7 cellular contexts compared by ENCODE assay signal in the genomic region with DNA sequence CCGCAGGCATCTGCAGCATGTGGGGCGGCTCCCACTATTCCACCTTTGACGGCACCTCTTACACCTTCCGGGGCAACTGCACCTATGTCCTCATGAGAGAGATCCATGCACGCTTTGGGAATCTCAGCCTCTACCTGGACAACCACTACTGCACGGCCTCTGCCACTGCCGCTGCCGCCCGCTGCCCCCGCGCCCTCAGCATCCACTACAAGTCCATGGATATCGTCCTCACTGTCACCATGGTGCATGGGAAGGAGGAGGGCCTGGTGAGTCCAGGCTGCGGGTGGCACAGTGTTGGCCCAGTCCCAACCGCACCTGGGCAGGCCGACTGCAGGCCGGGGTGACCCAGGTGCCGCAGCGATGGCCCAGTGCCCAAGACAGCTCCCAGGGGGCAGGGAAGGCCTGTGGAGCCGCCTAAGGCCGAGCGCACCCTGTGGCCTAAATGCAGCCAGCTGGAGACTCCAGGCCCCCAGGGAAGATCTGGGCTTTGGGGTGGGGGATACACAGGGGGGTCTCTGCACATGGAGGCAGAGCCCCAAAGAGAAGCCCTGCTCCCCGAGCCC. TPM values are rescaled to one million over a fixed set of nuclear protein-coding genes. Genes with fewer than 3 reads are reported as not detected.
"Had no signal": no experiment of that assay in that cellular context is flagged by ENCODE, and none has a peak within 500 bp of the region (broad histone marks: within the 10 kb centered on the region; RNA-seq: fewer than 3 reads in every experiment).

No MANE protein-coding gene starts in this region.

- H3K4me3 Mint-ChIP-seq: H9 had no signal

- H3K27ac ChIP-seq: GM23248 had no signal

- DNase-seq: GM23248, GOT3, H9, HCEC 1CT, IMR-90, KBM-7 had no signal

- H3K4me3 ChIP-seq: GM23248 had no signal

- H2AFZ ChIP-seq: GM23248 had no signal

RNA-seq across cellular contexts. Expression of gene MUC5B, which starts 31.3 kb away (rescaled TPM):
- total RNA-seq: GM23248, H4, H9, IMR-90 had no signal
- polyA plus RNA-seq: GM23248, IMR-90 had no signal
